Comparison of ENCODE assay signal across 8 cellular contexts in genomic region chr9:91361294-91362201, GRCh38. TPM values are rescaled to one million over a fixed set of nuclear protein-coding genes. Genes with fewer than 3 reads are reported as not detected.
A peak's percentile ranks its signal among the peaks of the same experiment; 100 is the strongest.
DNase-seq lines count a peak whose midpoint lies in the region; ATAC-seq, FAIRE-seq and TF ChIP-seq lines count a peak whose summit lies in the region.

TSS of gene AUH (minus strand) at chr9:91361918. CDS start at chr9:91361889, 29 bp downstream.

- peak; percentile 89 to 100 (median 98) for ATAC-seq in heart left ventricle

- H3K4me3 Mint-ChIP-seq in type B pancreatic cell, result peak within 1 kb of the TSS; percentile 99

- peak within 1 kb of the TSS; percentile 74 for H3K9ac ChIP-seq in Loucy (ENCODE audit: low read depth, low read length, poor library complexity, severe bottlenecking)

- H3K27me3 ChIP-seq in Loucy (ENCODE audit: insufficient read depth, low read length, poor library complexity, severe bottlenecking) (no peaks in the 10 kb centered on the region), heart left ventricle (no peaks in the 10 kb centered on the region)

- H3K4me2 ChIP-seq in Loucy (ENCODE audit: low read depth, low read length, poor library complexity, severe bottlenecking), result peak within 1 kb of the TSS; percentile 91

- TF ChIP-seq POLR2A in H54 (IDR thresholded peaks at IDR 0.05; ENCODE audit: low read depth, low read length) (peak; percentile 73), heart left ventricle (IDR thresholded peaks at IDR 0.05) (peak in 1 of 2 donors; percentile 61)

- no peak for TF ChIP-seq CTCF in Loucy (conservative IDR thresholded peaks at IDR 0.05; ENCODE audit: low read length)
- TF ChIP-seq CTCF in heart left ventricle (IDR thresholded peaks at IDR 0.05), result no peak
- peak; percentile 59 for TF ChIP-seq CTCF in type B pancreatic cell (conservative IDR thresholded peaks at IDR 0.05)

- DNase-seq in H54 (ENCODE audit: insufficient read length, low spot score) (peak; percentile 99), T-helper 1 cell (peak; percentile 76 to 86 (median 82)), heart left ventricle (peak; percentile 87 to 95 (median 88)), posterior vena cava (ENCODE audit: low spot score) (peak; percentile 96), type B pancreatic cell (ENCODE audit: extremely low spot score, unreplicated experiment) (peak; percentile 92)

- intact Hi-C loops in heart left ventricle (cut with DNase I) (loop anchor here (2.0 to 10.0 kb wide), 12 partner anchors 53 to 447 kb away; partner anchors contain the start of gene NFIL3 (in 7 of the 10)), posterior vena cava (cut with DNase I) (no loop called here)

- peak within 1 kb of the TSS; percentile 97 for H3K4me3 ChIP-seq in GM08714 (ENCODE audit: low read length)
- H3K4me3 ChIP-seq in Loucy (ENCODE audit: low read length, poor library complexity, severe bottlenecking), result peak within 1 kb of the TSS; percentile 84
- peak within 1 kb of the TSS; percentile 93 to 100 (median 98) for H3K4me3 ChIP-seq in heart left ventricle

- H3K9me3 Mint-ChIP-seq in type B pancreatic cell, result no peaks in the 10 kb centered on the region

- H3K9me3 ChIP-seq in Loucy (ENCODE audit: insufficient read depth, low read depth, low read length) (peaks cover 5% of the 10 kb centered on the region; the same call in 1 of the 2 replicates), heart left ventricle (no peaks in the 10 kb centered on the region)

- H3F3A ChIP-seq in Loucy (ENCODE audit: low read depth), result no peaks in the 10 kb centered on the region

- FAIRE-seq in H54 (lab: Jason Lieb, UNC), result peak; percentile 70

- H3K4me1 Mint-ChIP-seq in type B pancreatic cell (ENCODE audit: unreplicated experiment), result peaks cover 31% of the 10 kb centered on the region

- WGBS in adipose tissue, 3 donors, result 1% methylated on average over 74 to 86 of the region's 86 CpGs
- WGBS in heart left ventricle, 4 donors, result 0 to 2% (median 1%) methylated on average over 38 to 86 of the region's 86 CpGs

- no peaks in the 10 kb centered on the region for H3K9me2 ChIP-seq in Loucy (replicated peaks; ENCODE audit: low read depth, low read length)

- H3K36me3 ChIP-seq in Loucy (ENCODE audit: insufficient read depth, low read length) (no peaks in the 10 kb centered on the region), heart left ventricle (peaks cover 0 to 11% (median 6%) of the 10 kb centered on the region in 9 donors)

- no peaks in the 10 kb centered on the region for H3K27me3 Mint-ChIP-seq in type B pancreatic cell

- peak within 1 kb of the TSS; percentile 94 for H3K27ac Mint-ChIP-seq in type B pancreatic cell

- H3K27ac ChIP-seq in adipose tissue (ENCODE audit: low read depth, low read length) (no peak within 1 kb of the TSS), heart left ventricle (peak within 1 kb of the TSS; percentile 67 to 97 (median 92))

- peaks cover 44% of the 10 kb centered on the region for H3K4me1 ChIP-seq in Loucy (ENCODE audit: insufficient read depth, low read length, poor library complexity, severe bottlenecking)
- H3K4me1 ChIP-seq in heart left ventricle, result peaks cover 0 to 42% (median 28%) of the 10 kb centered on the region in 12 donors

- H3K36me3 Mint-ChIP-seq in type B pancreatic cell, result peaks cover 2% of the 10 kb centered on the region

- H3K79me2 ChIP-seq in Loucy (ENCODE audit: insufficient read depth, low read length), result peaks cover 50% of the 10 kb centered on the region

- peaks cover 37% of the 10 kb centered on the region for H4K20me1 ChIP-seq in Loucy (ENCODE audit: insufficient read depth, low read length, poor library complexity, severe bottlenecking)

- peak within 1 kb of the TSS; percentile 99 for H2AFZ ChIP-seq in Loucy (ENCODE audit: low read length)

RNA-seq across cellular contexts. Expression of gene AUH, which starts in this region (rescaled TPM):
- polyA plus RNA-seq in adipose tissue, result 10 to 100 TPM; 12.8 to 20.2 (median 19.5) TPM
- 10 to 100 TPM; 28.5 to 54.7 (median 39.7) TPM for total RNA-seq in heart left ventricle
- 10 to 100 TPM; 19.0 to 28.8 TPM for polyA plus RNA-seq in heart left ventricle
- 10 to 100 TPM; 12.1 to 14.0 TPM for total RNA-seq in posterior vena cava
- 25.0 and 25.9 TPM in 2 replicates for total RNA-seq in type B pancreatic cell (ENCODE audit: low replicate concordance)

Comparison
In these comparisons a context has a peak if more than half of its experiments do, and no peak if none do; other contexts are left out.
1. intact Hi-C loops: an anchor here in heart left ventricle (2.0 to 10.0 kb wide); none called in posterior vena cava.